ENCODE assay signal across 1 cellular context in genomic region chr11:93330446-93330984, GRCh38.
TF ChIP-seq lines count a peak whose summit lies in the region.

Gene DEUP1 (plus strand): TSS chr11:93330742. CDS start chr11:93332260, 1,518 bp downstream.

TF ChIP-seq in liver, 16 proteins besides CTCF, POLR2A, EP300 and RAD21 (continued from another document):
- no peak for TF ChIP-seq ZBTB33 (IDR thresholded peaks at IDR 0.05)
- TF ChIP-seq YY1 (IDR thresholded peaks at IDR 0.05) = no peak
- no peak for TF ChIP-seq ATF3 (IDR thresholded peaks at IDR 0.05)
- TF ChIP-seq JUND (IDR thresholded peaks at IDR 0.05) = no peak
- no peak for TF ChIP-seq NR2F2 (IDR thresholded peaks at IDR 0.05)
- no peak for TF ChIP-seq MAX (IDR thresholded peaks at IDR 0.05)
- no peak for TF ChIP-seq TAF1 (conservative IDR thresholded peaks at IDR 0.05)
- no peak for TF ChIP-seq RXRA (IDR thresholded peaks at IDR 0.05)
- no peak for TF ChIP-seq EGR1 (IDR thresholded peaks at IDR 0.05; ENCODE audit: low read depth in 2 of 2)
